In the genomic region with DNA sequence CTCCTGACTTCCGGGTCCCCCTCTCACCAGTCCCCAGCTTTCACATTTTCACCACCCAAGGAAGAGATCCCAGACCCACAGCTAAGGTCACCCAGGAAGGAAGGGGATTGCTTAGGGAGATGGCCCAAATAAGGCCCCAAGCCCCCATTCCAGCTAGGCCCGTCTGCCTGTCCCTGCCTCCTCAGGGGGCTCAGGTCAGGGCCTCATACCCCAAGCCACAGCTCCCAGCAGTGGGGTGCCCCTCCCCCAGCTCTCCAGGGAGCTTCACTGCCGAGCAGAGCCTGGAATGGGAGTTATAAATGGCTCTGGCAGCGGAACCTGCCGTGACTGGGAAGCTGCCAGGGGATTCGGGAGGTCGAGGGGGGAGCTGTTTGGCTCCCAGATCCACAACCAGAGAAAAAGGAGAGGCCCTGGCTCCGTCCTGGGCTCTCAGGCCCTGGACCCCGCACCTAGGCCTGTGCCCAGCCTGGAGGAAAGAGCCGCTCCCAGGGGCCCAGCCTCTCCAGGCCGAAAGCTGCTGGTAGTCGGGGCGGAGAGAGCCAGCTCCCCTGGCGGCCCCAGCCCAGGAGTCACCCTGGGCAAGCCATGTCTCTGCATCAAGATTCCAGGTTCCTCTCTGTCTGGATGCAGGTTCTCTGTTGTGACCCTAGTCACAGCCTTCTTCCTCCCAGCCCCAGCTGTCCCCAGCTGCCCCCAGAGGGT, we compare ENCODE assay signal across 10 cellular contexts.
DNase-seq lines count a peak whose midpoint lies in the region; ATAC-seq and TF ChIP-seq lines count a peak whose summit lies in the region.
"Had no signal": no experiment of that assay in that cellular context is flagged by ENCODE, and none has a peak within 500 bp of the region (broad histone marks: within the 10 kb centered on the region; RNA-seq: fewer than 3 reads in every experiment).

No MANE protein-coding gene starts in this region.

- H3K9me3 ChIP-seq in iPS-15b (ENCODE audit: control insufficient read depth, insufficient read depth, low read length) (no peaks in the 10 kb centered on the region), stomach smooth muscle (ENCODE audit: control insufficient read depth in 2 of 2, low read length in 2 of 2) (no peaks in the 10 kb centered on the region)

- H3K9ac ChIP-seq in iPS-15b (ENCODE audit: low read depth, low read length) (peak overlapping the region; percentile 32), stomach smooth muscle (ENCODE audit: low read length in 2 of 2) (peak overlapping the region; percentile 95 to 97)
- H3K9ac ChIP-seq: KMS-11 had no signal

- no peak overlapping the region for H3K4me3 ChIP-seq in HL-60 (replicated peaks; ENCODE audit: insufficient read depth, low read length)
- H3K4me3 ChIP-seq in iPS-15b (ENCODE audit: low read depth, low read length), result no peak overlapping the region
- H3K4me3 ChIP-seq in stomach smooth muscle (ENCODE audit: low read length in 2 of 2), result peak overlapping the region; percentile 67 to 80

- TF ChIP-seq CTCF in HL-60 (IDR thresholded peaks at IDR 0.05; ENCODE audit: insufficient read depth, low read length), result no peak

- H3K4me1 ChIP-seq in iPS-15b (ENCODE audit: control insufficient read depth, insufficient read depth, low read length) (peaks cover 5% of the 10 kb centered on the region), stomach smooth muscle (ENCODE audit: control insufficient read depth, insufficient read depth, low read length) (peaks cover 94% of the 10 kb centered on the region)

- H3K27me3 ChIP-seq in HL-60 (ENCODE audit: insufficient read depth, poor library complexity, severe bottlenecking), result no peaks in the 10 kb centered on the region
- peaks cover 3% of the 10 kb centered on the region for H3K27me3 ChIP-seq in iPS-15b (ENCODE audit: control insufficient read depth, insufficient read depth, low read length)
- no peaks in the 10 kb centered on the region for H3K27me3 ChIP-seq in stomach smooth muscle (ENCODE audit: control insufficient read depth in 1 of 2, insufficient read depth in 2 of 2, low read length in 2 of 2)

- H3K36me3 ChIP-seq in iPS-15b (ENCODE audit: control insufficient read depth, insufficient read depth, low read length) (no peaks in the 10 kb centered on the region), stomach smooth muscle (ENCODE audit: control insufficient read depth in 2 of 2, insufficient read depth in 2 of 2, low read length in 2 of 2) (peaks cover 5 to 8% of the 10 kb centered on the region in 2 donors)

- H3K27ac ChIP-seq in HL-60 (replicated peaks), result peak overlapping the region; percentile 33
- H3K27ac ChIP-seq in angular gyrus (ENCODE audit: low read depth, low read length), result peak overlapping the region; percentile 96
- H3K27ac ChIP-seq in stomach smooth muscle (ENCODE audit: low read length), result peak overlapping the region; percentile 99
- H3K27ac ChIP-seq: KMS-11 had no signal

- no peak for ATAC-seq in HG03159 (IDR thresholded peaks at IDR 0.05; ENCODE audit: unreplicated experiment)

- DNase-seq in HL-60 (ENCODE audit: low read depth in 1 of 2, low spot score in 1 of 2), result no peak
- no peak for DNase-seq in HuH-7.5 (ENCODE audit: low spot score)
- no peak for DNase-seq in DMS79 (lab: John Stamatoyannopoulos, UW)
- no peak for DNase-seq in stimulated activated CD4-positive, alpha-beta T cell treated with anti-CD3 and anti-CD28 coated beads, Interleukin-4, amount 100 ng/mL, for 4 hours
- DNase-seq: naive B cell had no signal

Comparison
In these comparisons a context has a peak if more than half of its experiments do, and no peak if none do; other contexts are left out.
1. H3K27ac ChIP-seq: peak in every context shown above with its lines; median percentile 99 in stomach smooth muscle; 96 in angular gyrus; 33 in HL-60.
2. H3K4me3 ChIP-seq: peak in stomach smooth muscle (2 of 2); none in HL-60 (single experiment) and iPS-15b (single experiment).